11 cellular contexts compared by ENCODE assay signal in the genomic region with DNA sequence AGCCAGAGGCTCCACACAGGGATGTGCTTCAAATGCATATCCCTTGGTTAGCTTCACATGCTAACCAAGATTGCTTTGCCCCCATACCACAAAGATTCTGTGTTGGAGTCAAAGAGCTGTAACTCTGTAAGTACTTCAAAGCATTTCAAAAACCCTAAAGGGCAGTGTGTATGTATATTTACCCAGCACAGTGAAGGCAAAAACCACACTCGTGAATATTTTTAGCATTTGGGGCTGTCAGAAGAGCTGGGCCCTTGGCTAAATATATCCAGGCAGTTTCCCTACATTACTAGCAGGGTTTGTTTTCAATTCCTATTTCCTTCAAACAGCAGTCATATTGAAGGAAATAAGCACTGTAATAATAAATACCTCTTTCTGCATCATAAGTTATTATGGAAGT.
DNase-seq lines count a peak whose midpoint lies in the region; ATAC-seq and TF ChIP-seq lines count a peak whose summit lies in the region.
"Had no signal": no experiment of that assay in that cellular context is flagged by ENCODE, and none has a peak within 500 bp of the region (broad histone marks: within the 10 kb centered on the region; RNA-seq: fewer than 3 reads in every experiment).

No MANE protein-coding gene starts in this region.

- H3K14ac ChIP-seq in H9 (ENCODE audit: insufficient read depth, low read length) = no peak overlapping the region

- H3K23ac ChIP-seq in H9 (ENCODE audit: insufficient read length, low read depth, low read length) = no peak overlapping the region

- H4K5ac ChIP-seq in H9 (ENCODE audit: insufficient read length, low read depth, low read length) = no peak overlapping the region

- H3K79me1 ChIP-seq in H9 (ENCODE audit: insufficient read depth, low read depth, low read length, poor library complexity, severe bottlenecking) = no peaks in the 10 kb centered on the region

- CTCF ChIA-PET in activated B cell treated with CpG ODN at 0.5 μM for 24 hours (lab: Charles Lee) = interaction anchor here (0.8 kb wide), 2 partner anchors 19 to 24 kb away, joined by 3 read pairs; no protein-coding TSS in a partner anchor

- 67 to 94% methylated on average over 1 of the region's 1 CpG for WGBS in body of pancreas, 2 donors
- WGBS in H9 (ENCODE audit: extremely low coverage, insufficient read length, low lambda C conversion rate) = no CpG with 5 or more reads among the region's 1 CpG

- H2BK12ac ChIP-seq in H9 (ENCODE audit: insufficient read length, low read depth, low read length) = no peak overlapping the region

- H2AFZ ChIP-seq in H9 (ENCODE audit: low read length) = no peak overlapping the region

- H3K79me2 ChIP-seq in H9 (ENCODE audit: insufficient read depth, low read length) = no peaks in the 10 kb centered on the region

- no peaks in the 10 kb centered on the region for H4K20me1 ChIP-seq in H9 (ENCODE audit: control insufficient read depth, insufficient read depth, insufficient read length)

- H4K8ac ChIP-seq in H9 (replicated peaks; ENCODE audit: insufficient read length, low read depth, low read length) = no peak overlapping the region

- H3K23me2 ChIP-seq in H9 (ENCODE audit: insufficient read length, low read depth, low read length, poor library complexity, severe bottlenecking) = no peaks in the 10 kb centered on the region

- H3K27ac Mint-ChIP-seq in activated B cell treated with CpG ODN at 0.5 μM for 24 hours = peak overlapping the region; percentile 54
- no peak overlapping the region for H3K27ac Mint-ChIP-seq in H9

- H3K4me3 ChIP-seq in left ventricle myocardium inferior = no peak overlapping the region
- no peak overlapping the region for H3K4me3 ChIP-seq in body of pancreas
- H3K4me3 ChIP-seq: gastroesophageal sphincter had no signal

- no peak overlapping the region for H3K18ac ChIP-seq in H9 (ENCODE audit: insufficient read length, low read depth, low read length)

- H4K91ac ChIP-seq in H9 (ENCODE audit: insufficient read length, low read depth, low read length) = no peak overlapping the region

- H3K36me3 Mint-ChIP-seq in activated B cell treated with CpG ODN at 0.5 μM for 24 hours (ENCODE audit: low read depth) (peaks cover 25% of the 10 kb centered on the region), H9 (ENCODE audit: insufficient read depth in 1 of 3, low read depth in 3 of 3) (no peaks in the 10 kb centered on the region)

- no peak overlapping the region for H2BK5ac ChIP-seq in H9 (ENCODE audit: insufficient read length, low read length)

- H3K27me3 ChIP-seq in left ventricle myocardium inferior (ENCODE audit: low read depth) = no peaks in the 10 kb centered on the region
- H3K27me3 ChIP-seq in body of pancreas = no peaks in the 10 kb centered on the region
- H3K27me3 ChIP-seq in H9 (ENCODE audit: insufficient read depth, low read length) = no peaks in the 10 kb centered on the region
- H3K27me3 ChIP-seq: gastroesophageal sphincter had no signal

- TF ChIP-seq CTCF in left ventricle myocardium inferior (IDR thresholded peaks at IDR 0.05; ENCODE audit: borderline replicate concordance) (no peak), activated B cell treated with CpG ODN at 0.5 μM for 24 hours (IDR thresholded peaks at IDR 0.05) (no peak), body of pancreas (IDR thresholded peaks at IDR 0.05) (no peak), H9 (conservative IDR thresholded peaks at IDR 0.05) (no peak)

- H3K9ac ChIP-seq in H9 (ENCODE audit: extremely low read depth, insufficient read length, low read length) = no peak overlapping the region

- TF ChIP-seq POLR2A in body of pancreas (IDR thresholded peaks at IDR 0.05) = no peak

- H3K56ac ChIP-seq in H9 (ENCODE audit: insufficient read length, low read depth, low read length) = no peak overlapping the region

- no peak overlapping the region for H2BK20ac ChIP-seq in H9 (ENCODE audit: low read depth, low read length, poor library complexity, severe bottlenecking)

- H2BK15ac ChIP-seq in H9 (ENCODE audit: low read depth, low read length) = no peak overlapping the region

- no peaks in the 10 kb centered on the region for H3K9me3 Mint-ChIP-seq in activated B cell treated with CpG ODN at 0.5 μM for 24 hours
- no peaks in the 10 kb centered on the region; a peak in 1 of 5 replicates for H3K9me3 Mint-ChIP-seq in H9

- H3K9me3 ChIP-seq in left ventricle myocardium inferior (replicated peaks) (no peaks in the 10 kb centered on the region), body of pancreas (no peaks in the 10 kb centered on the region), H9 (ENCODE audit: control insufficient read depth, low read depth, low read length) (no peaks in the 10 kb centered on the region)
- H3K9me3 ChIP-seq: gastroesophageal sphincter had no signal

- peaks cover 58% of the 10 kb centered on the region for H3K4me1 ChIP-seq in left ventricle myocardium inferior
- H3K4me1 ChIP-seq in body of pancreas = peaks cover 31% of the 10 kb centered on the region
- peaks cover 22% of the 10 kb centered on the region for H3K4me1 ChIP-seq in H9 (ENCODE audit: insufficient read depth, low read length)

- ATAC-seq in HG03066 (IDR thresholded peaks at IDR 0.05; ENCODE audit: low read depth, unreplicated experiment) = peak; percentile 71
- peak; percentile 51 for ATAC-seq in activated B cell treated with CpG ODN at 0.5 μM for 24 hours (ENCODE audit: low read depth)
- no peak for ATAC-seq in body of pancreas
- ATAC-seq: gastroesophageal sphincter had no signal

- H3K4me3 Mint-ChIP-seq in activated B cell treated with CpG ODN at 0.5 μM for 24 hours (no peak overlapping the region), H9 (no peak overlapping the region)

- POLR2A ChIA-PET in activated B cell treated with CpG ODN at 0.5 μM for 24 hours (lab: Charles Lee) = interaction anchor here (0.7 to 2.3 kb wide), 4 partner anchors 14 to 77 kb away, joined by 3 to 7 read pairs (median 5); no protein-coding TSS in a partner anchor

- intact Hi-C loops in left ventricle myocardium inferior (cut with micrococcal nuclease) = no loop called here
- intact Hi-C loops in cardiac septum (cut with DNase I) = no loop called here
- intact Hi-C loops in activated B cell treated with CpG ODN at 0.5 μM for 24 hours (cut with micrococcal nuclease) = loop anchor here (1.0 kb wide), 1 partner anchor 19 kb away; no protein-coding TSS in a partner anchor
- intact Hi-C loops in body of pancreas (cut with DNase I) = no loop called here

- H3K27ac ChIP-seq in left ventricle myocardium inferior (replicated peaks) (peak overlapping the region; percentile 47), body of pancreas (no peak overlapping the region), H9 (ENCODE audit: insufficient read length, low read depth, low read length) (no peak overlapping the region)
- H3K27ac ChIP-seq: gastroesophageal sphincter, WERI-Rb-1 had no signal

- H3K4ac ChIP-seq in H9 (ENCODE audit: low read depth, low read length) = no peak overlapping the region

- H2AK5ac ChIP-seq in H9 (ENCODE audit: insufficient read length, low read length) = no peak overlapping the region

- DNase-seq in left ventricle myocardium inferior = no peak
- DNase-seq in cardiac septum (ENCODE audit: low spot score) = no peak
- DNase-seq in activated B cell treated with CpG ODN at 0.5 μM for 24 hours = no peak
- no peak for DNase-seq in body of pancreas
- DNase-seq in DMS 273 (lab: John Stamatoyannopoulos, UW; ENCODE audit: unreplicated experiment) = no peak
- DNase-seq in H9 = no peak
- DNase-seq in iPS-NIHi7 (ENCODE audit: extremely low spot score) = no peak
- DNase-seq: cortex of kidney, WERI-Rb-1 had no signal

- H3K27me3 Mint-ChIP-seq in activated B cell treated with CpG ODN at 0.5 μM for 24 hours (no peaks in the 10 kb centered on the region), H9 (ENCODE audit: low read depth) (no peaks in the 10 kb centered on the region)

- peaks cover 64% of the 10 kb centered on the region for H3K4me1 Mint-ChIP-seq in activated B cell treated with CpG ODN at 0.5 μM for 24 hours
- H3K4me1 Mint-ChIP-seq in H9 = peaks cover 36 to 41% of the 10 kb centered on the region in 2 experiments

- no peak overlapping the region for H3T11ph ChIP-seq in H9 (ENCODE audit: low read length)

- no peak overlapping the region for H2BK120ac ChIP-seq in H9 (ENCODE audit: low read depth, low read length, poor library complexity, severe bottlenecking)

- H3K4me2 ChIP-seq in H9 (ENCODE audit: insufficient read depth, insufficient read length, low read length) = no peak overlapping the region

- no peaks in the 10 kb centered on the region for H3K36me3 ChIP-seq in left ventricle myocardium inferior
- H3K36me3 ChIP-seq in body of pancreas (replicated peaks in 1 of 2; ENCODE audit: insufficient read depth in 1 of 2, low read depth in 2 of 2) = no peaks in the 10 kb centered on the region
- H3K36me3 ChIP-seq: gastroesophageal sphincter, WERI-Rb-1 had no signal
